Comparison of ENCODE assay signal across 1 cellular context in the genomic region with DNA sequence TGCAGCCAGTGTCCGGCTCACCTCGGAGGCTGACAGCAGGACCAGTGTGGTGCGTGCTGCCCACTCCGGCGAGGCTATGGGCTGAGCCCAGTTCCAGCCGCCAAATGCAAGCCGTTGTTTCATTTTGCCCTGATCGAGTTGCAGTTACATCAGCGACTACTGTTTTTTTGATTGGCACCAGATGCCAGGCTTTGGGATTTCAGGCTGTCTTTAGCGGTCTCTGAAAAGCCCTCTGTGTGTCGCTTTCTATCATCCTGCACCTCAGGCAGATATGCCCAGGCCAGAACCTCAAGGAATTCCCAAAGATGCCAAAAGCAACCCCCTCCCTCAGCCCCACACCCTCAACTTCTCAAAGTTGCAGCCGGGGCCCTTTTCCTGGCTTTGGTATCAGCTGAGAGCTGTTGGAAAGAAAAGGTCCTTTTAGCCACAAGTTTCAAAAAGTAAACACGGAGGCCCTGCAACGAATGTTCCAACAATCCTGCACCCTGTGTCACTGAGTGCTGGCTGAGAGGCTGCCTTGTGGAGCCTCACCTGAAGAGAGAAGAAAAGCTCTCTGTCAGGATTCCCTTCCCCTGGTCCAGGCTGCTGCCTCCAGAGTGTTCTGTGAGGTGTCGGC.
TF ChIP-seq lines count a peak whose summit lies in the region.

No MANE protein-coding gene starts in this region.

TF ChIP-seq in HepG2, 621 proteins besides CTCF, POLR2A, EP300 and RAD21 (continued from another document and continues in another):
- TF ChIP-seq, protein P1, sequence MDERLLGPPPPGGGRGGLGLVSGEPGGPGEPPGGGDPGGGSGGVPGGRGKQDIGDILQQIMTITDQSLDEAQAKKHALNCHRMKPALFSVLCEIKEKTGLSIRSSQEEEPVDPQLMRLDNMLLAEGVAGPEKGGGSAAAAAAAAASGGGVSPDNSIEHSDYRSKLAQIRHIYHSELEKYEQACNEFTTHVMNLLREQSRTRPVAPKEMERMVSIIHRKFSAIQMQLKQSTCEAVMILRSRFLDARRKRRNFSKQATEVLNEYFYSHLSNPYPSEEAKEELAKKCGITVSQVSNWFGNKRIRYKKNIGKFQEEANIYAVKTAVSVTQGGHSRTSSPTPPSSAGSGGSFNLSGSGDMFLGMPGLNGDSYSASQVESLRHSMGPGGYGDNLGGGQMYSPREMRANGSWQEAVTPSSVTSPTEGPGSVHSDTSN (CRISPR knock-in tag; IDR thresholded peaks at IDR 0.05): no peak
- TF ChIP-seq, protein P2, sequence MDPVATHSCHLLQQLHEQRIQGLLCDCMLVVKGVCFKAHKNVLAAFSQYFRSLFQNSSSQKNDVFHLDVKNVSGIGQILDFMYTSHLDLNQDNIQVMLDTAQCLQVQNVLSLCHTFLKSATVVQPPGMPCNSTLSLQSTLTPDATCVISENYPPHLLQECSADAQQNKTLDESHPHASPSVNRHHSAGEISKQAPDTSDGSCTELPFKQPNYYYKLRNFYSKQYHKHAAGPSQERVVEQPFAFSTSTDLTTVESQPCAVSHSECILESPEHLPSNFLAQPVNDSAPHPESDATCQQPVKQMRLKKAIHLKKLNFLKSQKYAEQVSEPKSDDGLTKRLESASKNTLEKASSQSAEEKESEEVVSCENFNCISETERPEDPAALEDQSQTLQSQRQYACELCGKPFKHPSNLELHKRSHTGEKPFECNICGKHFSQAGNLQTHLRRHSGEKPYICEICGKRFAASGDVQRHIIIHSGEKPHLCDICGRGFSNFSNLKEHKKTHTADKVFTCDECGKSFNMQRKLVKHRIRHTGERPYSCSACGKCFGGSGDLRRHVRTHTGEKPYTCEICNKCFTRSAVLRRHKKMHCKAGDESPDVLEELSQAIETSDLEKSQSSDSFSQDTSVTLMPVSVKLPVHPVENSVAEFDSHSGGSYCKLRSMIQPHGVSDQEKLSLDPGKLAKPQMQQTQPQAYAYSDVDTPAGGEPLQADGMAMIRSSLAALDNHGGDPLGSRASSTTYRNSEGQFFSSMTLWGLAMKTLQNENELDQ (CRISPR knock-in tag; IDR thresholded peaks at IDR 0.05; ENCODE audit: borderline replicate concordance): no peak
- no peak for TF ChIP-seq CEBPB (IDR thresholded peaks at IDR 0.05; ENCODE audit: borderline replicate concordance, low read depth, low read length)
- 0 out of 2 replicates have a peak, but pooled peaks have one; percentile 39 for TF ChIP-seq ZNF205 (CRISPR knock-in tag; IDR thresholded peaks at IDR 0.05)
- TF ChIP-seq, protein P3, sequence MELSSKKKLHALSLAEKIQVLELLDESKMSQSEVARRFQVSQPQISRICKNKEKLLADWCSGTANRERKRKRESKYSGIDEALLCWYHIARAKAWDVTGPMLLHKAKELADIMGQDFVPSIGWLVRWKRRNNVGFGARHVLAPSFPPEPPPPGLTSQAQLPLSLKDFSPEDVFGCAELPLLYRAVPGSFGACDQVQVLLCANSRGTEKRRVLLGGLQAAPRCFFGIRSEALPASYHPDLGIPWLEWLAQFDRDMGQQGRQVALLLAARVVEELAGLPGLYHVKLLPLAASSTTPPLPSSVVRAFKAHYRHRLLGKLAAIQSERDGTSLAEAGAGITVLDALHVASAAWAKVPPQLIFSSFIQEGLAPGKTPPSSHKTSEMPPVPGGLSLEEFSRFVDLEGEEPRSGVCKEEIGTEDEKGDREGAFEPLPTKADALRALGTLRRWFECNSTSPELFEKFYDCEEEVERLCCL (CRISPR knock-in tag; IDR thresholded peaks at IDR 0.05; ENCODE audit: borderline replicate concordance): 0 out of 2 replicates have a peak, but pooled peaks have one; percentile 36
- TF ChIP-seq SNAI1 (CRISPR knock-in tag; IDR thresholded peaks at IDR 0.05; ENCODE audit: borderline replicate concordance): no peak
- TF ChIP-seq, protein P4, sequence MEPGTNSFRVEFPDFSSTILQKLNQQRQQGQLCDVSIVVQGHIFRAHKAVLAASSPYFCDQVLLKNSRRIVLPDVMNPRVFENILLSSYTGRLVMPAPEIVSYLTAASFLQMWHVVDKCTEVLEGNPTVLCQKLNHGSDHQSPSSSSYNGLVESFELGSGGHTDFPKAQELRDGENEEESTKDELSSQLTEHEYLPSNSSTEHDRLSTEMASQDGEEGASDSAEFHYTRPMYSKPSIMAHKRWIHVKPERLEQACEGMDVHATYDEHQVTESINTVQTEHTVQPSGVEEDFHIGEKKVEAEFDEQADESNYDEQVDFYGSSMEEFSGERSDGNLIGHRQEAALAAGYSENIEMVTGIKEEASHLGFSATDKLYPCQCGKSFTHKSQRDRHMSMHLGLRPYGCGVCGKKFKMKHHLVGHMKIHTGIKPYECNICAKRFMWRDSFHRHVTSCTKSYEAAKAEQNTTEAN (CRISPR knock-in tag; conservative IDR thresholded peaks at IDR 0.05): no peak; the same call in 1 of the 2 replicates
- TF ChIP-seq ZNF678 (CRISPR knock-in tag; IDR thresholded peaks at IDR 0.05): no peak
- TF ChIP-seq, protein P5, sequence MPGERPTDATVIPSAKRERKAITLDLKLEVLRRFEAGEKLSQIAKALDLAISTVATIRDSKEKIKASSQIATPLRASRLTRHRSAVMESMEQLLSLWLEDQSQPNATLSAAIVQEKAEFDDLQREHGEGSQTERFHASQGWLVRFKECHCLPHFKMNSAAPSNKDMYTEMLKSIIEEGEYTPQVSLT (CRISPR knock-in tag; IDR thresholded peaks at IDR 0.05; ENCODE audit: borderline replicate concordance, low read depth): no peak
- TF ChIP-seq, protein P6, sequence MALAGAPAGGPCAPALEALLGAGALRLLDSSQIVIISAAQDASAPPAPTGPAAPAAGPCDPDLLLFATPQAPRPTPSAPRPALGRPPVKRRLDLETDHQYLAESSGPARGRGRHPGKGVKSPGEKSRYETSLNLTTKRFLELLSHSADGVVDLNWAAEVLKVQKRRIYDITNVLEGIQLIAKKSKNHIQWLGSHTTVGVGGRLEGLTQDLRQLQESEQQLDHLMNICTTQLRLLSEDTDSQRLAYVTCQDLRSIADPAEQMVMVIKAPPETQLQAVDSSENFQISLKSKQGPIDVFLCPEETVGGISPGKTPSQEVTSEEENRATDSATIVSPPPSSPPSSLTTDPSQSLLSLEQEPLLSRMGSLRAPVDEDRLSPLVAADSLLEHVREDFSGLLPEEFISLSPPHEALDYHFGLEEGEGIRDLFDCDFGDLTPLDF (CRISPR knock-in tag; IDR thresholded peaks at IDR 0.05): no peak
- no peak for TF ChIP-seq ZNF562 (CRISPR knock-in tag; IDR thresholded peaks at IDR 0.05; ENCODE audit: borderline replicate concordance)
- no peak for TF ChIP-seq BRCA1 (CRISPR knock-in tag; IDR thresholded peaks at IDR 0.05)
- no peak for TF ChIP-seq ZNF782 (CRISPR knock-in tag; IDR thresholded peaks at IDR 0.05; ENCODE audit: borderline replicate concordance)
- no peak for TF ChIP-seq ZNF557 (CRISPR knock-in tag; IDR thresholded peaks at IDR 0.05)
- no peak for TF ChIP-seq ZIK1 (CRISPR knock-in tag; IDR thresholded peaks at IDR 0.05; ENCODE audit: borderline replicate concordance, low read depth)
- 0 out of 2 replicates have a peak, but pooled peaks have one; percentile 14 for TF ChIP-seq ZNF24 (IDR thresholded peaks at IDR 0.05)
- peak; percentile 12; the same call in 1 of the 2 replicates for TF ChIP-seq KDM3A (CRISPR knock-in tag; IDR thresholded peaks at IDR 0.05; ENCODE audit: low read depth)
- TF ChIP-seq, protein P7, sequence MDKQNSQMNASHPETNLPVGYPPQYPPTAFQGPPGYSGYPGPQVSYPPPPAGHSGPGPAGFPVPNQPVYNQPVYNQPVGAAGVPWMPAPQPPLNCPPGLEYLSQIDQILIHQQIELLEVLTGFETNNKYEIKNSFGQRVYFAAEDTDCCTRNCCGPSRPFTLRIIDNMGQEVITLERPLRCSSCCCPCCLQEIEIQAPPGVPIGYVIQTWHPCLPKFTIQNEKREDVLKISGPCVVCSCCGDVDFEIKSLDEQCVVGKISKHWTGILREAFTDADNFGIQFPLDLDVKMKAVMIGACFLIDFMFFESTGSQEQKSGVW (CRISPR knock-in tag; IDR thresholded peaks at IDR 0.05; ENCODE audit: borderline replicate concordance): no peak
- TF ChIP-seq ZBTB7A (CRISPR knock-in tag; IDR thresholded peaks at IDR 0.05): no peak
- TF ChIP-seq, protein P8, sequence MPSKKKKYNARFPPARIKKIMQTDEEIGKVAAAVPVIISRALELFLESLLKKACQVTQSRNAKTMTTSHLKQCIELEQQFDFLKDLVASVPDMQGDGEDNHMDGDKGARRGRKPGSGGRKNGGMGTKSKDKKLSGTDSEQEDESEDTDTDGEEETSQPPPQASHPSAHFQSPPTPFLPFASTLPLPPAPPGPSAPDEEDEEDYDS (CRISPR knock-in tag; IDR thresholded peaks at IDR 0.05): no peak
- TF ChIP-seq ZNF547 (CRISPR knock-in tag; IDR thresholded peaks at IDR 0.05): 0 out of 2 replicates have a peak, but pooled peaks have one; percentile 63
- TF ChIP-seq EHMT2 (IDR thresholded peaks at IDR 0.05; ENCODE audit: borderline replicate concordance, low read depth, low read length): no peak
- TF ChIP-seq, protein P9, sequence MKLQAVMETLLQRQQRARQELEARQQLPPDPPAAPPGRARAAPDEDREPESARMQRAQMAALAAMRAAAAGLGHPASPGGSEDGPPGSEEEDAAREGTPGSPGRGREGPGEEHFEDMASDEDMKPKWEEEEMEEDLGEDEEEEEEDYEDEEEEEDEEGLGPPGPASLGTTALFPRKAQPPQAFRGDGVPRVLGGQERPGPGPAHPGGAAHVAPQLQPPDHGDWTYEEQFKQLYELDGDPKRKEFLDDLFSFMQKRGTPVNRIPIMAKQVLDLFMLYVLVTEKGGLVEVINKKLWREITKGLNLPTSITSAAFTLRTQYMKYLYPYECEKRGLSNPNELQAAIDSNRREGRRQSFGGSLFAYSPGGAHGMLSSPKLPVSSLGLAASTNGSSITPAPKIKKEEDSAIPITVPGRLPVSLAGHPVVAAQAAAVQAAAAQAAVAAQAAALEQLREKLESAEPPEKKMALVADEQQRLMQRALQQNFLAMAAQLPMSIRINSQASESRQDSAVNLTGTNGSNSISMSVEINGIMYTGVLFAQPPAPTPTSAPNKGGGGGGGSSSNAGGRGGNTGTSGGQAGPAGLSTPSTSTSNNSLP (IDR thresholded peaks at IDR 0.05; ENCODE audit: low read depth, low read length): no peak
- no peak for TF ChIP-seq SATB2 (CRISPR knock-in tag; IDR thresholded peaks at IDR 0.05)
- TF ChIP-seq ZKSCAN5 (CRISPR knock-in tag; IDR thresholded peaks at IDR 0.05): no peak
- TF ChIP-seq SAFB2 (CRISPR knock-in tag; IDR thresholded peaks at IDR 0.05; ENCODE audit: borderline replicate concordance, low read depth): no peak
- no peak for TF ChIP-seq IKZF4 (CRISPR knock-in tag; IDR thresholded peaks at IDR 0.05; ENCODE audit: borderline replicate concordance, low read depth, not compliant biosample characterization)
- TF ChIP-seq ZNF841 (CRISPR knock-in tag; IDR thresholded peaks at IDR 0.05; ENCODE audit: borderline replicate concordance): no peak
- TF ChIP-seq, protein P10, sequence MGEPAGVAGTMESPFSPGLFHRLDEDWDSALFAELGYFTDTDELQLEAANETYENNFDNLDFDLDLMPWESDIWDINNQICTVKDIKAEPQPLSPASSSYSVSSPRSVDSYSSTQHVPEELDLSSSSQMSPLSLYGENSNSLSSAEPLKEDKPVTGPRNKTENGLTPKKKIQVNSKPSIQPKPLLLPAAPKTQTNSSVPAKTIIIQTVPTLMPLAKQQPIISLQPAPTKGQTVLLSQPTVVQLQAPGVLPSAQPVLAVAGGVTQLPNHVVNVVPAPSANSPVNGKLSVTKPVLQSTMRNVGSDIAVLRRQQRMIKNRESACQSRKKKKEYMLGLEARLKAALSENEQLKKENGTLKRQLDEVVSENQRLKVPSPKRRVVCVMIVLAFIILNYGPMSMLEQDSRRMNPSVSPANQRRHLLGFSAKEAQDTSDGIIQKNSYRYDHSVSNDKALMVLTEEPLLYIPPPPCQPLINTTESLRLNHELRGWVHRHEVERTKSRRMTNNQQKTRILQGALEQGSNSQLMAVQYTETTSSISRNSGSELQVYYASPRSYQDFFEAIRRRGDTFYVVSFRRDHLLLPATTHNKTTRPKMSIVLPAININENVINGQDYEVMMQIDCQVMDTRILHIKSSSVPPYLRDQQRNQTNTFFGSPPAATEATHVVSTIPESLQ (CRISPR knock-in tag; conservative IDR thresholded peaks at IDR 0.05): no peak
- TF ChIP-seq KLF13 (CRISPR knock-in tag; IDR thresholded peaks at IDR 0.05): no peak
- no peak for TF ChIP-seq ZNF550 (CRISPR knock-in tag; IDR thresholded peaks at IDR 0.05; ENCODE audit: borderline replicate concordance)
- no peak for TF ChIP-seq RELA (CRISPR knock-in tag; IDR thresholded peaks at IDR 0.05)
- TF ChIP-seq, protein P11, sequence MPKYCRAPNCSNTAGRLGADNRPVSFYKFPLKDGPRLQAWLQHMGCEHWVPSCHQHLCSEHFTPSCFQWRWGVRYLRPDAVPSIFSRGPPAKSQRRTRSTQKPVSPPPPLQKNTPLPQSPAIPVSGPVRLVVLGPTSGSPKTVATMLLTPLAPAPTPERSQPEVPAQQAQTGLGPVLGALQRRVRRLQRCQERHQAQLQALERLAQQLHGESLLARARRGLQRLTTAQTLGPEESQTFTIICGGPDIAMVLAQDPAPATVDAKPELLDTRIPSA (CRISPR knock-in tag; IDR thresholded peaks at IDR 0.05; ENCODE audit: borderline replicate concordance): no peak
- 0 out of 2 replicates have a peak, but pooled peaks have one; percentile 44 for TF ChIP-seq RARA (CRISPR knock-in tag; IDR thresholded peaks at IDR 0.05)
- TF ChIP-seq ZNF160 (CRISPR knock-in tag; IDR thresholded peaks at IDR 0.05): peak; percentile 31
- TF ChIP-seq BHLHE40 (IDR thresholded peaks at IDR 0.05; ENCODE audit: low read length): no peak
- no peak for TF ChIP-seq SRF (IDR thresholded peaks at IDR 0.05; ENCODE audit: low read depth, low read length)
- TF ChIP-seq PHF21A (CRISPR knock-in tag; IDR thresholded peaks at IDR 0.05): peak; percentile 61; the same call in 1 of the 2 replicates
- TF ChIP-seq, protein P12, sequence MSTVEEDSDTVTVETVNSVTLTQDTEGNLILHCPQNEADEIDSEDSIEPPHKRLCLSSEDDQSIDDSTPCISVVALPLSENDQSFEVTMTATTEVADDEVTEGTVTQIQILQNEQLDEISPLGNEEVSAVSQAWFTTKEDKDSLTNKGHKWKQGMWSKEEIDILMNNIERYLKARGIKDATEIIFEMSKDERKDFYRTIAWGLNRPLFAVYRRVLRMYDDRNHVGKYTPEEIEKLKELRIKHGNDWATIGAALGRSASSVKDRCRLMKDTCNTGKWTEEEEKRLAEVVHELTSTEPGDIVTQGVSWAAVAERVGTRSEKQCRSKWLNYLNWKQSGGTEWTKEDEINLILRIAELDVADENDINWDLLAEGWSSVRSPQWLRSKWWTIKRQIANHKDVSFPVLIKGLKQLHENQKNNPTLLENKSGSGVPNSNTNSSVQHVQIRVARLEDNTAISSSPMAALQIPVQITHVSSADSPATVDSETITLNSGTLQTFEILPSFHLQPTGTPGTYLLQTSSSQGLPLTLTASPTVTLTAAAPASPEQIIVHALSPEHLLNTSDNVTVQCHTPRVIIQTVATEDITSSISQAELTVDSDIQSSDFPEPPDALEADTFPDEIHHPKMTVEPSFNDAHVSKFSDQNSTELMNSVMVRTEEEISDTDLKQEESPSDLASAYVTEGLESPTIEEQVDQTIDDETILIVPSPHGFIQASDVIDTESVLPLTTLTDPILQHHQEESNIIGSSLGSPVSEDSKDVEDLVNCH (CRISPR knock-in tag; IDR thresholded peaks at IDR 0.05): no peak
- TF ChIP-seq ZNF20 (CRISPR knock-in tag; IDR thresholded peaks at IDR 0.05): no peak
